In genomic region chr1:154483941-154484803, GRCh38 we compare ENCODE assay signal across 12 cellular contexts. TPM values are rescaled to one million over a fixed set of nuclear protein-coding genes. Genes with fewer than 3 reads are reported as not detected.
DNase-seq lines count a peak whose midpoint lies in the region; ATAC-seq, FAIRE-seq and TF ChIP-seq lines count a peak whose summit lies in the region.
"Had no signal": no experiment of that assay in that cellular context is flagged by ENCODE, and none has a peak within 500 bp of the region (broad histone marks: within the 10 kb centered on the region; RNA-seq: fewer than 3 reads in every experiment).

No MANE protein-coding gene starts in this region.

- H3K4me2 ChIP-seq in K562 (ENCODE audit: insufficient read depth, low read length), result no peak overlapping the region

- no TSS peak for BruUV-seq in K562 (replicated peaks; lab: Mats Ljungman, UMichigan)

- intact Hi-C loops in K562 (cut with micrococcal nuclease), result loop anchor here (5.0 kb wide), 1 partner anchor 393 kb away; no protein-coding TSS in a partner anchor

- H3K27ac ChIP-seq in K562 (ENCODE audit: extremely low read depth, low read depth, low read length), result no peak overlapping the region

- 23% methylated on average over 14 of the region's 14 CpGs for WGBS in K562 (ENCODE audit: insufficient coverage, low coverage, missing lambda C conversion rate)

- no peak overlapping the region for H2AFZ ChIP-seq in K562 (ENCODE audit: low read depth, low read length)

- H3K9me1 ChIP-seq in K562 (ENCODE audit: control insufficient read depth, insufficient read depth, low read length), result no peaks in the 10 kb centered on the region

- H3K36me3 ChIP-seq in K562 (ENCODE audit: control insufficient read depth, insufficient read depth, low read length), result no peaks in the 10 kb centered on the region

- in situ Hi-C loops in K562 (cut with MboI), result no loop called here

- peaks cover 5% of the 10 kb centered on the region in 2 experiments; a peak in 4 of 5 replicates for H3K4me1 ChIP-seq in K562 (replicated peaks in 1 of 2; ENCODE audit: control insufficient read depth in 2 of 2, insufficient read depth in 2 of 2, low read length in 2 of 2)

- FAIRE-seq in K562 (lab: Jason Lieb, UNC), result no peak
- FAIRE-seq in urothelium cell line (lab: Jason Lieb, UNC), result no peak
- FAIRE-seq: A204.1 had no signal

- no peaks in the 10 kb centered on the region for H3K79me2 ChIP-seq in K562 (ENCODE audit: control insufficient read depth, insufficient read depth, low read length)

- no peaks in the 10 kb centered on the region for H3K9me3 ChIP-seq in K562 (replicated peaks; ENCODE audit: control insufficient read depth, insufficient read depth, low read depth, low read length)

- CTCF ChIA-PET in K562 (lab: Yijun Ruan, JAX; ENCODE audit: low intra/inter-chr PET ratio), result no interaction called here

- DNase-seq in NCI-H1436 (lab: John Stamatoyannopoulos, UW) (peak; percentile 12), NCI-H1436 treated with DMSO at 0.1 percent for 48 hours (lab: John Stamatoyannopoulos, UW) (no peak), K562 (ENCODE audit: extremely low read depth in 1 of 4, low spot score in 3 of 4) (no peak), iris pigment epithelial cell (ENCODE audit: low read depth) (peak; percentile 90), urothelium cell line (ENCODE audit: low spot score) (peak; percentile 49), NCI-H1694 (lab: John Stamatoyannopoulos, UW) (no peak)
- no peak for DNase-seq in activated CD4-positive, alpha-beta T cell treated with anti-CD3 and anti-CD28 coated beads, Interleukin-2, amount 50 U/mL, for 48 hours
- DNase-seq: central memory CD4-positive, alpha-beta T cell; NCI-H1105 treated with DMSO at 0.1 percent for 48 hours had no signal

- TF ChIP-seq CTCF in K562 (IDR thresholded peaks at IDR 0.05 in 2 of 3, conservative IDR thresholded peaks at IDR 0.05 in 1 of 3; ENCODE audit: insufficient read depth in 2 of 3, low read depth in 1 of 3, low read length in 3 of 3), result no peak

- H3K27me3 ChIP-seq in K562 (ENCODE audit: control insufficient read depth in 2 of 2, insufficient read depth in 2 of 2, low read length in 2 of 2), result peaks cover 3 to 7% of the 10 kb centered on the region in 2 experiments; a peak in 1 of 5 replicates

- POLR2A ChIA-PET in K562 (lab: Yijun Ruan, JAX), result no interaction called here

- TF ChIP-seq EP300 in K562 (IDR thresholded peaks at IDR 0.05; ENCODE audit: low read length), result no peak

- H4K20me1 ChIP-seq in K562 (replicated peaks; ENCODE audit: control insufficient read depth, insufficient read depth, low read length), result no peaks in the 10 kb centered on the region

- H3K4me3 ChIP-seq in K562, result no peak overlapping the region

- TF ChIP-seq POLR2A in K562 (conservative IDR thresholded peaks at IDR 0.05), result no peak

- ATAC-seq in K562, result no peak; the same call in 2 of the 3 replicates
- ATAC-seq in HG03135 (IDR thresholded peaks at IDR 0.05; ENCODE audit: unreplicated experiment), result no peak

- TF ChIP-seq RAD21 in K562 (CRISPR knock-in tag; conservative IDR thresholded peaks at IDR 0.05 in 1 of 2, IDR thresholded peaks at IDR 0.05 in 1 of 2), result no peak

- no peak overlapping the region for H3K9ac ChIP-seq in K562 (ENCODE audit: insufficient read depth in 1 of 2, low read depth in 2 of 2, low read length in 2 of 2)

TF ChIP-seq in K562, 482 proteins besides CTCF, POLR2A, EP300 and RAD21 (continues in another document):
- TF ChIP-seq CHD1 (IDR thresholded peaks at IDR 0.05; ENCODE audit: low read length) (no peak), TBL1XR1 (IDR thresholded peaks at IDR 0.05; ENCODE audit: low read length in 2 of 2) (no peak), JUN (IDR thresholded peaks at IDR 0.05; ENCODE audit: borderline replicate concordance, low read depth, low read length) (peak; percentile 56), JUN (CRISPR knock-in tag; IDR thresholded peaks at IDR 0.05; ENCODE audit: borderline replicate concordance) (no peak), SOX6 (IDR thresholded peaks at IDR 0.05) (peak; percentile 81), CHD2 (IDR thresholded peaks at IDR 0.05; ENCODE audit: low read depth, low read length) (no peak), FOSL1 (tag; conservative IDR thresholded peaks at IDR 0.05) (peak; percentile 94), THAP12 (CRISPR knock-in tag; IDR thresholded peaks at IDR 0.05) (no peak), TAF9B (IDR thresholded peaks at IDR 0.05; ENCODE audit: partially characterized antibody) (no peak), ZNF347 (CRISPR knock-in tag; IDR thresholded peaks at IDR 0.05; ENCODE audit: low read depth) (no peak), DNMT1 (IDR thresholded peaks at IDR 0.05) (no peak), FOXA1 (IDR thresholded peaks at IDR 0.05; ENCODE audit: borderline replicate concordance) (no peak), SP1 (CRISPR knock-in tag; IDR thresholded peaks at IDR 0.05) (no peak), POLR3G (IDR thresholded peaks at IDR 0.05; ENCODE audit: extremely low read depth, insufficient read length, insufficient replicate concordance) (no peak)

RNA-seq across cellular contexts. Expression of gene TDRD10, which starts 17.8 kb away (rescaled TPM):
- total RNA-seq in K562 (2011; cell fraction: chromatin; rRNA removed; ENCODE audit: low replicate concordance), result not detected in 2 replicates
- not detected in 2 replicates for total RNA-seq in K562 (2011; cell fraction: nucleolus; rRNA removed)
- not detected in 2 replicates for total RNA-seq in K562 (2011; cell fraction: nucleoplasm; rRNA removed)
- total RNA-seq in K562 (2014; rRNA removed) (not detected in 2 replicates), K562 (2014; rRNA removed; fragmentation: Illumina TruSeq; extraction: Trizol) (not detected in 2 replicates), K562 (2015; rRNA removed; fragmentation: Illumina TruSeq; extraction: Trizol) (not detected in 2 replicates), K562 (2021) (not detected in 2 replicates)
- polyA plus RNA-seq in K562 (2011; rRNA removed) (not detected in 2 replicates), K562 (2014; fragmentation: Illumina TruSeq; extraction: Trizol) (not detected in 2 replicates), K562 (2014; fragmentation: Nextera tagmentation; extraction: Ambion mirVana) (not detected), K562 (2014; rRNA removed) (not detected in 2 replicates)
- polyA plus RNA-seq in K562 (2011; cell fraction: cytosol; rRNA removed), result not detected in 2 replicates
- polyA plus RNA-seq in K562 (2011; cell fraction: nucleus; rRNA removed), result not detected in 2 replicates
- not detected in 2 replicates for polyA plus RNA-seq in K562 (2012)
- polyA minus RNA-seq in K562 (2011; rRNA and poly(A)+ RNA removed), result not detected in 2 replicates
- not detected in 2 replicates for polyA minus RNA-seq in K562 (2011; cell fraction: cytosol; rRNA and poly(A)+ RNA removed)
- polyA minus RNA-seq in K562 (2011; cell fraction: nucleus; rRNA and poly(A)+ RNA removed), result not detected in 2 replicates
- total RNA-seq: progenitor cell of endocrine pancreas had no signal

RNA-seq across cellular contexts. Expression of gene SHE, which starts 18.0 kb away (rescaled TPM):
- total RNA-seq in K562 (2011; cell fraction: chromatin; rRNA removed; ENCODE audit: low replicate concordance), result not detected in 2 replicates
- not detected in 2 replicates for total RNA-seq in K562 (2011; cell fraction: nucleolus; rRNA removed)
- total RNA-seq in K562 (2011; cell fraction: nucleoplasm; rRNA removed), result not detected in 2 replicates
- 0.04 and 0.05 TPM in 2 replicates for total RNA-seq in K562 (2014; rRNA removed)
- not detected in 2 replicates for total RNA-seq in K562 (2014; rRNA removed; fragmentation: Illumina TruSeq; extraction: Trizol)
- not detected in 2 replicates for total RNA-seq in K562 (2015; rRNA removed; fragmentation: Illumina TruSeq; extraction: Trizol)
- not detected in 2 replicates for total RNA-seq in K562 (2021)
- not detected in 2 replicates for polyA plus RNA-seq in K562 (2011; rRNA removed)
- not detected in 2 replicates for polyA plus RNA-seq in K562 (2011; cell fraction: cytosol; rRNA removed)
- polyA plus RNA-seq in K562 (2011; cell fraction: nucleus; rRNA removed), result not detected in 2 replicates
- 0.06 TPM in 1 of 2 replicates, not detected in the other for polyA plus RNA-seq in K562 (2012)
- not detected in 2 replicates for polyA plus RNA-seq in K562 (2014; fragmentation: Illumina TruSeq; extraction: Trizol)
- not detected for polyA plus RNA-seq in K562 (2014; fragmentation: Nextera tagmentation; extraction: Ambion mirVana)
- 0.01 TPM in 1 of 2 replicates, not detected in the other for polyA plus RNA-seq in K562 (2014; rRNA removed)
- not detected in 2 replicates for polyA minus RNA-seq in K562 (2011; rRNA and poly(A)+ RNA removed)
- not detected in 2 replicates for polyA minus RNA-seq in K562 (2011; cell fraction: cytosol; rRNA and poly(A)+ RNA removed)
- polyA minus RNA-seq in K562 (2011; cell fraction: nucleus; rRNA and poly(A)+ RNA removed), result not detected in 2 replicates
- total RNA-seq: progenitor cell of endocrine pancreas had no signal

Comparison
In these comparisons a context has a peak if more than half of its experiments do, and no peak if none do; other contexts are left out.
1. DNase-seq: peak in NCI-H1436 (single experiment), iris pigment epithelial cell (single experiment) and urothelium cell line (single experiment); none in NCI-H1436 treated with DMSO at 0.1 percent for 48 hours (single experiment), K562 (0 of 4), NCI-H1694 (single experiment) and activated CD4-positive, alpha-beta T cell treated with anti-CD3 and anti-CD28 coated beads, Interleukin-2, amount 50 U/mL, for 48 hours (0 of 2).